Comparison of ENCODE assay signal across 1 cellular context in genomic region chr11:130002352-130002845, GRCh38.
A peak's percentile ranks its signal among the peaks of the same experiment; 100 is the strongest.
TF ChIP-seq lines count a peak whose summit lies in the region.

A gene with protein sequence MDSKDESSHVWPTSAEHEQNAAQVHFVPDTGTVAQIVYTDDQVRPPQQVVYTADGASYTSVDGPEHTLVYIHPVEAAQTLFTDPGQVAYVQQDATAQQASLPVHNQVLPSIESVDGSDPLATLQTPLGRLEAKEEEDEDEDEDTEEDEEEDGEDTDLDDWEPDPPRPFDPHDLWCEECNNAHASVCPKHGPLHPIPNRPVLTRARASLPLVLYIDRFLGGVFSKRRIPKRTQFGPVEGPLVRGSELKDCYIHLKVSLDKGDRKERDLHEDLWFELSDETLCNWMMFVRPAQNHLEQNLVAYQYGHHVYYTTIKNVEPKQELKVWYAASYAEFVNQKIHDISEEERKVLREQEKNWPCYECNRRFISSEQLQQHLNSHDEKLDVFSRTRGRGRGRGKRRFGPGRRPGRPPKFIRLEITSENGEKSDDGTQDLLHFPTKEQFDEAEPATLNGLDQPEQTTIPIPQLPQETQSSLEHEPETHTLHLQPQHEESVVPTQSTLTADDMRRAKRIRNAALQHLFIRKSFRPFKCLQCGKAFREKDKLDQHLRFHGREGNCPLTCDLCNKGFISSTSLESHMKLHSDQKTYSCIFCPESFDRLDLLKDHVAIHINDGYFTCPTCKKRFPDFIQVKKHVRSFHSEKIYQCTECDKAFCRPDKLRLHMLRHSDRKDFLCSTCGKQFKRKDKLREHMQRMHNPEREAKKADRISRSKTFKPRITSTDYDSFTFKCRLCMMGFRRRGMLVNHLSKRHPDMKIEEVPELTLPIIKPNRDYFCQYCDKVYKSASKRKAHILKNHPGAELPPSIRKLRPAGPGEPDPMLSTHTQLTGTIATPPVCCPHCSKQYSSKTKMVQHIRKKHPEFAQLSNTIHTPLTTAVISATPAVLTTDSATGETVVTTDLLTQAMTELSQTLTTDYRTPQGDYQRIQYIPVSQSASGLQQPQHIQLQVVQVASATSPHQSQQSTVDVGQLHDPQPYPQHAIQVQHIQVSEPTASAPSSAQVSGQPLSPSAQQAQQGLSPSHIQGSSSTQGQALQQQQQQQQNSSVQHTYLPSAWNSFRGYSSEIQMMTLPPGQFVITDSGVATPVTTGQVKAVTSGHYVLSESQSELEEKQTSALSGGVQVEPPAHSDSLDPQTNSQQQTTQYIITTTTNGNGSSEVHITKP (minus strand): TSS chr11:130002835. CDS start chr11:129960964, 41,871 bp downstream.

TF ChIP-seq in K562, 482 proteins besides CTCF, POLR2A, EP300 and RAD21 (continued from another document and continues in another):
- TF ChIP-seq CHD7 (IDR thresholded peaks at IDR 0.05; ENCODE audit: low read depth, low read length) (no peak), LEF1 (IDR thresholded peaks at IDR 0.05) (no peak), NR3C1 (CRISPR knock-in tag; IDR thresholded peaks at IDR 0.05) (no peak), BMI1 (IDR thresholded peaks at IDR 0.05; ENCODE audit: low read length) (no peak), MYBL2 (IDR thresholded peaks at IDR 0.05; ENCODE audit: low read depth) (no peak; the same call in 1 of the 2 replicates), MYBL2 (CRISPR knock-in tag; IDR thresholded peaks at IDR 0.05; ENCODE audit: borderline replicate concordance) (no peak), POLR2AphosphoS2 (IDR thresholded peaks at IDR 0.05; ENCODE audit: low read length) (no peak), FOXO4 (CRISPR knock-in tag; IDR thresholded peaks at IDR 0.05) (no peak), HNRNPUL1 (IDR thresholded peaks at IDR 0.05; ENCODE audit: low read length) (no peak), C11orf30 (IDR thresholded peaks at IDR 0.05; ENCODE audit: low read depth) (no peak), BRD4 (IDR thresholded peaks at IDR 0.05) (no peak), JUNB (CRISPR knock-in tag; conservative IDR thresholded peaks at IDR 0.05) (no peak), ZNF507 (tag; conservative IDR thresholded peaks at IDR 0.05) (no peak), NFXL1 (CRISPR knock-in tag; IDR thresholded peaks at IDR 0.05) (no peak), NEUROD1 (IDR thresholded peaks at IDR 0.05; ENCODE audit: borderline replicate concordance, low read depth, low read length, partially characterized antibody) (peak; percentile 84), MXI1 (IDR thresholded peaks at IDR 0.05; ENCODE audit: low read depth, low read length) (no peak; the same call in 1 of the 2 replicates), ZBTB11 (CRISPR knock-in tag; IDR thresholded peaks at IDR 0.05) (peak in 2 of 3 experiments; percentile 59 to 96; a peak in 3 of 6 replicates), IFI16 (CRISPR knock-in tag; IDR thresholded peaks at IDR 0.05) (no peak), SNAPC5 (CRISPR knock-in tag; IDR thresholded peaks at IDR 0.05) (no peak), ZNF699 (CRISPR knock-in tag; IDR thresholded peaks at IDR 0.05; ENCODE audit: insufficient replicate concordance) (no peak), ZNF217 (CRISPR knock-in tag; IDR thresholded peaks at IDR 0.05) (no peak), HNRNPK (IDR thresholded peaks at IDR 0.05; ENCODE audit: low read depth, low read length, poor library complexity, severe bottlenecking) (no peak)
- TF ChIP-seq, protein P1, sequence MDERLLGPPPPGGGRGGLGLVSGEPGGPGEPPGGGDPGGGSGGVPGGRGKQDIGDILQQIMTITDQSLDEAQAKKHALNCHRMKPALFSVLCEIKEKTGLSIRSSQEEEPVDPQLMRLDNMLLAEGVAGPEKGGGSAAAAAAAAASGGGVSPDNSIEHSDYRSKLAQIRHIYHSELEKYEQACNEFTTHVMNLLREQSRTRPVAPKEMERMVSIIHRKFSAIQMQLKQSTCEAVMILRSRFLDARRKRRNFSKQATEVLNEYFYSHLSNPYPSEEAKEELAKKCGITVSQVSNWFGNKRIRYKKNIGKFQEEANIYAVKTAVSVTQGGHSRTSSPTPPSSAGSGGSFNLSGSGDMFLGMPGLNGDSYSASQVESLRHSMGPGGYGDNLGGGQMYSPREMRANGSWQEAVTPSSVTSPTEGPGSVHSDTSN (CRISPR knock-in tag; IDR thresholded peaks at IDR 0.05; ENCODE audit: low read depth) = no peak
- TF ChIP-seq, protein P1 (tag; conservative IDR thresholded peaks at IDR 0.05; ENCODE audit: low read depth) = no peak
- TF ChIP-seq, protein P2, sequence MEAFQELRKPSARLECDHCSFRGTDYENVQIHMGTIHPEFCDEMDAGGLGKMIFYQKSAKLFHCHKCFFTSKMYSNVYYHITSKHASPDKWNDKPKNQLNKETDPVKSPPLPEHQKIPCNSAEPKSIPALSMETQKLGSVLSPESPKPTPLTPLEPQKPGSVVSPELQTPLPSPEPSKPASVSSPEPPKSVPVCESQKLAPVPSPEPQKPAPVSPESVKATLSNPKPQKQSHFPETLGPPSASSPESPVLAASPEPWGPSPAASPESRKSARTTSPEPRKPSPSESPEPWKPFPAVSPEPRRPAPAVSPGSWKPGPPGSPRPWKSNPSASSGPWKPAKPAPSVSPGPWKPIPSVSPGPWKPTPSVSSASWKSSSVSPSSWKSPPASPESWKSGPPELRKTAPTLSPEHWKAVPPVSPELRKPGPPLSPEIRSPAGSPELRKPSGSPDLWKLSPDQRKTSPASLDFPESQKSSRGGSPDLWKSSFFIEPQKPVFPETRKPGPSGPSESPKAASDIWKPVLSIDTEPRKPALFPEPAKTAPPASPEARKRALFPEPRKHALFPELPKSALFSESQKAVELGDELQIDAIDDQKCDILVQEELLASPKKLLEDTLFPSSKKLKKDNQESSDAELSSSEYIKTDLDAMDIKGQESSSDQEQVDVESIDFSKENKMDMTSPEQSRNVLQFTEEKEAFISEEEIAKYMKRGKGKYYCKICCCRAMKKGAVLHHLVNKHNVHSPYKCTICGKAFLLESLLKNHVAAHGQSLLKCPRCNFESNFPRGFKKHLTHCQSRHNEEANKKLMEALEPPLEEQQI (IDR thresholded peaks at IDR 0.05) = no peak
